21 cellular contexts compared by ENCODE assay signal in the genomic region with DNA sequence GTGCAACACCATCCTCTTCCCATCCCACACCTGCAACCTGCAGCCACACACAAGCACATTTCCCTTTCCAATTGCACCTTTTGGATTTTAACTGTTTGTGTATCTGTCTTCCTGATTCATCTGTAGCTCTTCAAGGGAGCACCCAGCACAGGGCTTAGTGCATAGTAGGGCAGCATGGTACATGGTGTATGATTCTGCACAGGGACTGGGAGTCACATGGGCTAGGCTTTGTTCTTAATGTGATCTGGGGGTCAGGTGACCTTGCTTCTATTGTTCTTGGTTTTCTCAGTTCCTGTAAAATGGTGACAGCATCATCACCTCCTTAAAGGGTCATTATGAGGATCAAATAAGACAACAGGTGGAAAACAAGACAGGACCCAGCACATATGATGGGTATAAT.
DNase-seq lines count a peak whose midpoint lies in the region; ATAC-seq, FAIRE-seq and TF ChIP-seq lines count a peak whose summit lies in the region.
"Had no signal": no experiment of that assay in that cellular context is flagged by ENCODE, and none has a peak within 500 bp of the region (broad histone marks: within the 10 kb centered on the region; RNA-seq: fewer than 3 reads in every experiment).

No MANE protein-coding gene starts in this region.

- intact Hi-C loops in activated CD8-positive, alpha-beta T cell treated with anti-CD3 and anti-CD28 coated beads for 36 hours (cut with micrococcal nuclease), result no loop called here
- intact Hi-C loops in esophagus muscularis mucosa (cut with DNase I) (no loop called here), transverse colon (cut with DNase I; ENCODE audit: low total_unique reads) (no loop called here)

- TF ChIP-seq POLR2A in GM12891 (IDR thresholded peaks at IDR 0.05; ENCODE audit: low read depth, low read length) (no peak), esophagus muscularis mucosa (IDR thresholded peaks at IDR 0.05; ENCODE audit: low read depth) (no peak), transverse colon (IDR thresholded peaks at IDR 0.05) (no peak)

- H3K36me3 Mint-ChIP-seq in activated CD8-positive, alpha-beta T cell treated with anti-CD3 and anti-CD28 coated beads, Interleukin-2, amount 10 ng/mL, durations not matched to agents 7 days and 5 days (ENCODE audit: low read depth), result no peaks in the 10 kb centered on the region
- H3K36me3 Mint-ChIP-seq in activated CD8-positive, alpha-beta T cell treated with anti-CD3 and anti-CD28 coated beads for 36 hours (ENCODE audit: low read depth), result no peaks in the 10 kb centered on the region
- H3K36me3 Mint-ChIP-seq in chondrocyte (ENCODE audit: low read depth), result no peaks in the 10 kb centered on the region
- H3K36me3 Mint-ChIP-seq: CD4-positive, alpha-beta memory T cell had no signal

- H3K4me1 Mint-ChIP-seq in activated CD8-positive, alpha-beta T cell treated with anti-CD3 and anti-CD28 coated beads, Interleukin-2, amount 10 ng/mL, durations not matched to agents 7 days and 5 days (ENCODE audit: low read depth), result no peaks in the 10 kb centered on the region
- H3K4me1 Mint-ChIP-seq in activated CD8-positive, alpha-beta T cell treated with anti-CD3 and anti-CD28 coated beads for 36 hours (ENCODE audit: low read depth), result no peaks in the 10 kb centered on the region
- H3K4me1 Mint-ChIP-seq in chondrocyte (ENCODE audit: low read depth), result no peaks in the 10 kb centered on the region
- H3K4me1 Mint-ChIP-seq: B cell; CD4-positive, alpha-beta memory T cell had no signal

- no peaks in the 10 kb centered on the region for H3K36me3 ChIP-seq in esophagus muscularis mucosa
- no peaks in the 10 kb centered on the region for H3K36me3 ChIP-seq in transverse colon

- CTCF ChIA-PET in activated CD8-positive, alpha-beta T cell treated with anti-CD3 and anti-CD28 coated beads, Interleukin-2, amount 10 ng/mL, durations not matched to agents 7 days and 5 days (lab: Charles Lee), result no interaction called here
- CTCF ChIA-PET in activated CD8-positive, alpha-beta T cell treated with anti-CD3 and anti-CD28 coated beads for 36 hours (lab: Charles Lee), result no interaction called here

- H3K9me3 ChIP-seq in esophagus muscularis mucosa (no peaks in the 10 kb centered on the region), transverse colon (no peaks in the 10 kb centered on the region)
- H3K9me3 ChIP-seq: Caco-2 had no signal

- H3K27me3 ChIP-seq in esophagus muscularis mucosa (peaks cover 0 to 75% (median 2%) of the 10 kb centered on the region in 4 donors), transverse colon (peaks cover 6% of the 10 kb centered on the region)

- ATAC-seq in activated CD8-positive, alpha-beta T cell treated with anti-CD3 and anti-CD28 coated beads, Interleukin-2, amount 10 ng/mL, durations not matched to agents 7 days and 5 days, result no peak
- ATAC-seq in activated CD8-positive, alpha-beta T cell treated with anti-CD3 and anti-CD28 coated beads for 36 hours, result no peak
- ATAC-seq: GM23338, HCT116 had no signal

- in situ Hi-C loops in transverse colon (cut with MboI; ENCODE audit: low pct_ligation_motif_present in 1 of 4, low pct_unique_long_range_greater_than_20kb in 1 of 4, low sequenced_read_pairs in 3 of 4), result no loop called here

- H3K27me3 Mint-ChIP-seq in activated CD8-positive, alpha-beta T cell treated with anti-CD3 and anti-CD28 coated beads, Interleukin-2, amount 10 ng/mL, durations not matched to agents 7 days and 5 days (ENCODE audit: low read depth), result peaks cover 4% of the 10 kb centered on the region
- peaks cover 19% of the 10 kb centered on the region for H3K27me3 Mint-ChIP-seq in activated CD8-positive, alpha-beta T cell treated with anti-CD3 and anti-CD28 coated beads for 36 hours
- H3K27me3 Mint-ChIP-seq in chondrocyte (ENCODE audit: low read depth), result peaks cover 17% of the 10 kb centered on the region

- no peak for FAIRE-seq in GM12891 (lab: Jason Lieb, UNC)
- FAIRE-seq: A204.1, G401.6, GM18507 had no signal

- H3K4me3 Mint-ChIP-seq in activated CD8-positive, alpha-beta T cell treated with anti-CD3 and anti-CD28 coated beads, Interleukin-2, amount 10 ng/mL, durations not matched to agents 7 days and 5 days, result no peak overlapping the region
- H3K4me3 Mint-ChIP-seq in activated CD8-positive, alpha-beta T cell treated with anti-CD3 and anti-CD28 coated beads for 36 hours, result no peak overlapping the region
- no peak overlapping the region for H3K4me3 Mint-ChIP-seq in chondrocyte (ENCODE audit: unreplicated experiment)
- H3K4me3 Mint-ChIP-seq: B cell; CD4-positive, alpha-beta memory T cell; GM23338; H9 had no signal

- TF ChIP-seq CTCF in activated CD8-positive, alpha-beta T cell treated with anti-CD3 and anti-CD28 coated beads for 36 hours (IDR thresholded peaks at IDR 0.05), result no peak
- TF ChIP-seq CTCF in chondrocyte (IDR thresholded peaks at IDR 0.05) (no peak), esophagus muscularis mucosa (IDR thresholded peaks at IDR 0.05) (no peak), transverse colon (IDR thresholded peaks at IDR 0.05) (no peak)

- no peak for TF ChIP-seq EP300 in esophagus muscularis mucosa (IDR thresholded peaks at IDR 0.05)
- no peak for TF ChIP-seq EP300 in transverse colon (IDR thresholded peaks at IDR 0.05; ENCODE audit: low read depth)

- POLR2A ChIA-PET in activated CD8-positive, alpha-beta T cell treated with anti-CD3 and anti-CD28 coated beads, Interleukin-2, amount 10 ng/mL, durations not matched to agents 7 days and 5 days (lab: Charles Lee), result no interaction called here
- POLR2A ChIA-PET in activated CD8-positive, alpha-beta T cell treated with anti-CD3 and anti-CD28 coated beads for 36 hours (lab: Charles Lee), result no interaction called here

- no peaks in the 10 kb centered on the region for H3K4me1 ChIP-seq in esophagus muscularis mucosa
- H3K4me1 ChIP-seq in transverse colon, result no peaks in the 10 kb centered on the region
- H3K4me1 ChIP-seq: Caco-2 had no signal

- no peak overlapping the region for H3K4me3 ChIP-seq in esophagus muscularis mucosa
- no peak overlapping the region for H3K4me3 ChIP-seq in transverse colon
- H3K4me3 ChIP-seq: GM23338 had no signal

- DNase-seq in activated CD8-positive, alpha-beta T cell treated with anti-CD3 and anti-CD28 coated beads, Interleukin-2, amount 10 ng/mL, durations not matched to agents 7 days and 5 days, result peak; percentile 5
- no peak for DNase-seq in activated CD8-positive, alpha-beta T cell treated with anti-CD3 and anti-CD28 coated beads for 36 hours
- DNase-seq in GM12891 (ENCODE audit: insufficient read length, low spot score) (no peak), chondrocyte (ENCODE audit: low spot score) (peak; percentile 12), esophagus muscularis mucosa (ENCODE audit: extremely low spot score) (no peak), transverse colon (no peak), SK-N-DZ (ENCODE audit: low spot score) (no peak)
- peak; percentile 3 for DNase-seq in stimulated activated CD8-positive, alpha-beta memory T cell treated with anti-CD3 and anti-CD28 coated beads, Interleukin-4, amount 100 ng/mL, for 48 hours
- DNase-seq: C1 segment of cervical spinal cord; Caco-2; CD4-positive, alpha-beta memory T cell; DMS153; DND-41; H9 had no signal

- no peaks in the 10 kb centered on the region for H3K9me3 Mint-ChIP-seq in activated CD8-positive, alpha-beta T cell treated with anti-CD3 and anti-CD28 coated beads, Interleukin-2, amount 10 ng/mL, durations not matched to agents 7 days and 5 days (ENCODE audit: insufficient read depth)
- H3K9me3 Mint-ChIP-seq in activated CD8-positive, alpha-beta T cell treated with anti-CD3 and anti-CD28 coated beads for 36 hours, result no peaks in the 10 kb centered on the region
- H3K9me3 Mint-ChIP-seq in chondrocyte (ENCODE audit: low read depth), result no peaks in the 10 kb centered on the region
- H3K9me3 Mint-ChIP-seq: H9 had no signal

- no peak overlapping the region for H3K27ac Mint-ChIP-seq in activated CD8-positive, alpha-beta T cell treated with anti-CD3 and anti-CD28 coated beads, Interleukin-2, amount 10 ng/mL, durations not matched to agents 7 days and 5 days
- no peak overlapping the region for H3K27ac Mint-ChIP-seq in activated CD8-positive, alpha-beta T cell treated with anti-CD3 and anti-CD28 coated beads for 36 hours
- H3K27ac Mint-ChIP-seq in chondrocyte (ENCODE audit: unreplicated experiment), result no peak overlapping the region
- H3K27ac Mint-ChIP-seq: B cell; CD4-positive, alpha-beta memory T cell; GM23338 had no signal

- H3K27ac ChIP-seq in esophagus muscularis mucosa (replicated peaks in 1 of 4), result no peak overlapping the region
- H3K27ac ChIP-seq in transverse colon, result no peak overlapping the region
- H3K27ac ChIP-seq: 22Rv1 had no signal

TF ChIP-seq in GM12891, 5 proteins besides CTCF, POLR2A, EP300 and RAD21:
- no peak for TF ChIP-seq POLR2AphosphoS5 (IDR thresholded peaks at IDR 0.05; ENCODE audit: low read depth, low read length)
- 0 out of 2 replicates have a peak, but pooled peaks have one; percentile 14 for TF ChIP-seq SPI1 (IDR thresholded peaks at IDR 0.05; ENCODE audit: low read depth, low read length)
- no peak for TF ChIP-seq TAF1 (IDR thresholded peaks at IDR 0.05; ENCODE audit: low read depth, low read length)
TF ChIP-seq in GM12891: peak in this region for 1.

Comparison
In these comparisons a context has a peak if more than half of its experiments do, and no peak if none do; other contexts are left out.
1. DNase-seq: peak in activated CD8-positive, alpha-beta T cell treated with anti-CD3 and anti-CD28 coated beads, Interleukin-2, amount 10 ng/mL, durations not matched to agents 7 days and 5 days (single experiment), chondrocyte (single experiment) and stimulated activated CD8-positive, alpha-beta memory T cell treated with anti-CD3 and anti-CD28 coated beads, Interleukin-4, amount 100 ng/mL, for 48 hours (single experiment); none in activated CD8-positive, alpha-beta T cell treated with anti-CD3 and anti-CD28 coated beads for 36 hours (single experiment), GM12891 (single experiment), esophagus muscularis mucosa (single experiment), transverse colon (single experiment) and SK-N-DZ (single experiment).